In the genomic region with DNA sequence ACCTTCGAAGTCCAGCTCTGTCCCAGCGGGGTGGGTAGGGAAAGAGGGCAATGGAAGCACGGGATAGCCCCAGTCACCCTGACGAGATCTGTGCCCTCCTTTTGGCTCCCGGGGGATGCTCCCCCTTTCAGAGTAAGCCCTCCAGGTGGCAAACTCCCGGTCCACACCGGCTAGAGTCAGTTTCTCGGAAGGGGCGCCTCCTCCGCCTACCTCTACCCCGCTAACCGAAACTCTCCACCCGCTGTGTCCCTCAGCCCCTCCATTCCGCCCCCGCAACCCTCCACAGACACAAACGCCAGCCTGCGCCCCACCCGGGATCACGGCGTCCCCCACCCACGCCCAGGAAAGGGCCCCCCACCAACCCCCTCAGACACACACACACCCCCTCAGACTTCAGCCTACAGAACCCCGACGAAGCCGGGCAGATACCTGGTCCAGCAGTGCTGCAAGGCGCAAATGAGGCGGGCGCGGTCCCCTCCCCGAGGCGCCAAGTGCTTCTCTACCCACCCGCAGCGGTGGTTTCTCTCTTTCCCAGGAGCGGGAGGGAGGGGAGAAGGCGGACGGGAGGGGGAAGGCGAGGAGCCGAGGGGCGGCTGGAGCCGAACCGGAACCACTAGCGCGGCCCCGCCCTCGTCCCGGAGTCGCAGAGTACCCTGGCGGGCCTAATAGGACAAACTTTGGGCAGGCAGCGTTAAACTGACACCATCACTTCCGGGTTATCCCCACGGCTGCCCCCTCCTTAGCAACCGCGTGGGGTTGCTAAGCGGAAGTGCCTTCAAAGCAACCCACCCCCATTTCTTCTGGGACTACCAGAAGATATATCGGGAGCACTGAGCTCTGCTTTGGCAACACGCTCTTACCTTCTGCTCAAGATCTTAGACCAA, we compare ENCODE assay signal across 8 cellular contexts. TPM values are rescaled to one million over a fixed set of nuclear protein-coding genes. Genes with fewer than 3 reads are reported as not detected.
DNase-seq lines count a peak whose midpoint lies in the region; ATAC-seq and TF ChIP-seq lines count a peak whose summit lies in the region.

A gene (minus strand): TSS at position 615 of the 884 bp plus-strand sequence. CDS start 55,674 bp downstream, outside the sequence.

- DNase-seq in DND-41 = peak; percentile 96
- DNase-seq in H4 (ENCODE audit: low spot score) = peak; percentile 95
- DNase-seq in LoVo (ENCODE audit: low spot score) = peak; percentile 99
- DNase-seq in RWPE2 (ENCODE audit: low spot score) = peak; percentile 98
- DNase-seq in activated T-helper 2 cell treated with anti-CD3 and anti-CD28 coated beads, Interferon-gamma antibody, Interleukin-2, Interleukin-4, amounts not matched to agents 10 μg/mL and 5 μg/mL and 100 μg/mL, durations not matched to agents 14 hours and 24 hours and 36 hours (ENCODE audit: low spot score) = peak; percentile 88
- peak; percentile 97 for DNase-seq in fibroblast of mammary gland (ENCODE audit: low read depth)
- DNase-seq in naive thymus-derived CD8-positive, alpha-beta T cell = peak; percentile 87 to 96 (median 93)
- DNase-seq in stimulated activated naive CD4-positive, alpha-beta T cell (lab: John Stamatoyannopoulos, UW) = peak; percentile 85 to 93 (median 89)

- POLR2A ChIA-PET in naive thymus-derived CD8-positive, alpha-beta T cell (lab: Charles Lee) = interaction anchor here (1.9 kb wide), 1 partner anchor 32 kb away, joined by 9 read pairs; a partner anchor contains a TSS

- TF ChIP-seq CTCF in DND-41 (IDR thresholded peaks at IDR 0.05; ENCODE audit: borderline replicate concordance, extremely low read depth, low read length, poor library complexity, severe bottlenecking) (no peak), RWPE2 (IDR thresholded peaks at IDR 0.05; ENCODE audit: poor library complexity, severe bottlenecking) (no peak), fibroblast of mammary gland (conservative IDR thresholded peaks at IDR 0.05; ENCODE audit: control insufficient read depth, insufficient read depth, low read depth, low read length) (no peak)

- H3K79me2 ChIP-seq in DND-41 (ENCODE audit: insufficient read depth, low read length) = peaks cover 41% of the 10 kb centered on the region

- peaks cover 21% of the 10 kb centered on the region for H3K4me1 Mint-ChIP-seq in activated T-helper 2 cell treated with anti-CD3 and anti-CD28 coated beads, Interferon-gamma antibody, Interleukin-2, Interleukin-4, amounts not matched to agents 10 μg/mL and 5 μg/mL and 100 μg/mL, durations not matched to agents 14 hours and 24 hours and 36 hours (ENCODE audit: low read depth)
- peaks cover 13 to 24% (median 21%) of the 10 kb centered on the region in 4 donors for H3K4me1 Mint-ChIP-seq in naive thymus-derived CD8-positive, alpha-beta T cell

- H3K4me2 ChIP-seq in DND-41 (ENCODE audit: insufficient read depth, low read length) = peak within 1 kb of the TSS; percentile 77

- H3K36me3 Mint-ChIP-seq in activated T-helper 2 cell treated with anti-CD3 and anti-CD28 coated beads, Interferon-gamma antibody, Interleukin-2, Interleukin-4, amounts not matched to agents 10 μg/mL and 5 μg/mL and 100 μg/mL, durations not matched to agents 14 hours and 24 hours and 36 hours (ENCODE audit: low read depth) = peaks cover 19% of the 10 kb centered on the region
- H3K36me3 Mint-ChIP-seq in naive thymus-derived CD8-positive, alpha-beta T cell = peaks cover 0 to 7% (median 0%) of the 10 kb centered on the region in 3 donors

- H3K36me3 ChIP-seq in DND-41 (ENCODE audit: insufficient read depth, low read length) = peaks cover 8% of the 10 kb centered on the region
- H3K36me3 ChIP-seq in RWPE2 (ENCODE audit: low read depth) = peaks cover 27% of the 10 kb centered on the region

- no peaks in the 10 kb centered on the region for H4K20me1 ChIP-seq in DND-41 (ENCODE audit: insufficient read depth, low read length)

- H3K4me3 ChIP-seq in DND-41 (ENCODE audit: low read depth in 1 of 2, low read length in 2 of 2) (peak within 1 kb of the TSS; percentile 78 to 100; a peak in 3 of 4 replicates), RWPE2 (ENCODE audit: severe bottlenecking) (peak within 1 kb of the TSS; percentile 70), fibroblast of mammary gland (ENCODE audit: control insufficient read depth, low read depth, low read length) (peak within 1 kb of the TSS; percentile 94)

- H3K9me3 Mint-ChIP-seq in activated T-helper 2 cell treated with anti-CD3 and anti-CD28 coated beads, Interferon-gamma antibody, Interleukin-2, Interleukin-4, amounts not matched to agents 10 μg/mL and 5 μg/mL and 100 μg/mL, durations not matched to agents 14 hours and 24 hours and 36 hours = no peaks in the 10 kb centered on the region
- H3K9me3 Mint-ChIP-seq in naive thymus-derived CD8-positive, alpha-beta T cell = no peaks in the 10 kb centered on the region

- peak within 1 kb of the TSS; percentile 88 for H3K27ac ChIP-seq in DND-41 (ENCODE audit: low read length)
- H3K27ac ChIP-seq in RWPE2 (ENCODE audit: poor library complexity, severe bottlenecking) = peak within 1 kb of the TSS; percentile 72

- peak within 1 kb of the TSS; percentile 92 for H2AFZ ChIP-seq in DND-41 (ENCODE audit: low read depth, low read length)

- H3K27me3 ChIP-seq in DND-41 (ENCODE audit: insufficient read depth, low read length, poor library complexity) (no peaks in the 10 kb centered on the region), RWPE2 (ENCODE audit: insufficient read depth, poor library complexity, severe bottlenecking) (no peaks in the 10 kb centered on the region)

- H3K27ac Mint-ChIP-seq in activated T-helper 2 cell treated with anti-CD3 and anti-CD28 coated beads, Interferon-gamma antibody, Interleukin-2, Interleukin-4, amounts not matched to agents 10 μg/mL and 5 μg/mL and 100 μg/mL, durations not matched to agents 14 hours and 24 hours and 36 hours = peak within 1 kb of the TSS; percentile 95
- peak within 1 kb of the TSS; percentile 79 to 96 (median 93) for H3K27ac Mint-ChIP-seq in naive thymus-derived CD8-positive, alpha-beta T cell

- ATAC-seq in DND-41 (ENCODE audit: insufficient read depth, low read depth) (peak; percentile 97), RWPE2 (ENCODE audit: low read depth) (peak; percentile 95)
- peak; percentile 97 to 98 for ATAC-seq in naive thymus-derived CD8-positive, alpha-beta T cell

- intact Hi-C loops in activated T-helper 2 cell treated with anti-CD3 and anti-CD28 coated beads, Interferon-gamma antibody, Interleukin-2, Interleukin-4, amounts not matched to agents 10 μg/mL and 5 μg/mL and 100 μg/mL, durations not matched to agents 14 hours and 24 hours and 36 hours (cut with micrococcal nuclease) = loop anchor here (1.0 to 10.0 kb wide), 6 partner anchors 26 to 261 kb away; a partner anchor contains a TSS

- H3K4me1 ChIP-seq in DND-41 (ENCODE audit: insufficient read depth, low read length) = peaks cover 23% of the 10 kb centered on the region
- peaks cover 7% of the 10 kb centered on the region for H3K4me1 ChIP-seq in RWPE2 (ENCODE audit: insufficient read depth, poor library complexity, severe bottlenecking)

- H3K9ac ChIP-seq in DND-41 (ENCODE audit: low read depth, low read length) = peak within 1 kb of the TSS; percentile 79

- H3K27me3 Mint-ChIP-seq in activated T-helper 2 cell treated with anti-CD3 and anti-CD28 coated beads, Interferon-gamma antibody, Interleukin-2, Interleukin-4, amounts not matched to agents 10 μg/mL and 5 μg/mL and 100 μg/mL, durations not matched to agents 14 hours and 24 hours and 36 hours (ENCODE audit: low read depth) = no peaks in the 10 kb centered on the region
- no peaks in the 10 kb centered on the region for H3K27me3 Mint-ChIP-seq in naive thymus-derived CD8-positive, alpha-beta T cell

- H3K4me3 Mint-ChIP-seq in activated T-helper 2 cell treated with anti-CD3 and anti-CD28 coated beads, Interferon-gamma antibody, Interleukin-2, Interleukin-4, amounts not matched to agents 10 μg/mL and 5 μg/mL and 100 μg/mL, durations not matched to agents 14 hours and 24 hours and 36 hours (ENCODE audit: low read depth) = peak within 1 kb of the TSS; percentile 95
- H3K4me3 Mint-ChIP-seq in naive thymus-derived CD8-positive, alpha-beta T cell = peak within 1 kb of the TSS; percentile 91 to 98 (median 94)

- H3K9me3 ChIP-seq in DND-41 (ENCODE audit: insufficient read depth, low read length, severe bottlenecking) (no peaks in the 10 kb centered on the region), RWPE2 (ENCODE audit: severe bottlenecking) (no peaks in the 10 kb centered on the region)

RNA-seq across cellular contexts. Expression of the gene that starts here (rescaled TPM):
- total RNA-seq in H4 (2014; rRNA removed; shearing (Covaris generic)) = 14.6 and 15.5 TPM in 2 replicates
- 31.8 and 34.8 TPM in 2 replicates for total RNA-seq in activated T-helper 2 cell treated with anti-CD3 and anti-CD28 coated beads, Interferon-gamma antibody, Interleukin-2, Interleukin-4, amounts not matched to agents 10 μg/mL and 5 μg/mL and 100 μg/mL, durations not matched to agents 14 hours and 24 hours and 36 hours
- 10 to 100 TPM; 24.9 to 25.4 TPM for total RNA-seq in naive thymus-derived CD8-positive, alpha-beta T cell
- polyA plus RNA-seq in naive thymus-derived CD8-positive, alpha-beta T cell = 10 to 100 TPM; 14.8 to 16.6 (median 16.4) TPM

Comparison
In these comparisons a context has a peak if more than half of its experiments do, and no peak if none do; other contexts are left out.
1. Peak in every context shown above with its lines: DNase-seq, ATAC-seq, H3K4me3 ChIP-seq and H3K27ac ChIP-seq.